ENCODE assay signal across 1 cellular context in genomic region chr11:6629892-6630631, GRCh38.
TF ChIP-seq lines count a peak whose summit lies in the region.

No MANE protein-coding gene starts in this region.

TF ChIP-seq in H1, 55 proteins besides CTCF, POLR2A, EP300 and RAD21:
- TF ChIP-seq NANOG (IDR thresholded peaks at IDR 0.05; ENCODE audit: insufficient read depth, low read depth, low read length, poor library complexity, severe bottlenecking): no peak
- TF ChIP-seq USF2 (IDR thresholded peaks at IDR 0.05; ENCODE audit: low read length): no peak
- no peak for TF ChIP-seq CEBPB (IDR thresholded peaks at IDR 0.05; ENCODE audit: low read depth, low read length)
- TF ChIP-seq TCF12 (IDR thresholded peaks at IDR 0.05; ENCODE audit: low read depth, low read length): no peak
- TF ChIP-seq EZH2 (IDR thresholded peaks at IDR 0.05; ENCODE audit: low read depth, low read length, severe bottlenecking): peak; percentile 62
- TF ChIP-seq ASH2L (IDR thresholded peaks at IDR 0.05; ENCODE audit: low read length): peak; percentile 26
- TF ChIP-seq POLR2AphosphoS5 (IDR thresholded peaks at IDR 0.05; ENCODE audit: low read depth, low read length): no peak
- TF ChIP-seq SIN3A (conservative IDR thresholded peaks at IDR 0.05 in 1 of 2, IDR thresholded peaks at IDR 0.05 in 1 of 2; ENCODE audit: low read depth in 1 of 2, low read length in 2 of 2): peak in 1 of 2 experiments; percentile 66; a peak in 2 of 4 replicates
- no peak for TF ChIP-seq BACH1 (IDR thresholded peaks at IDR 0.05; ENCODE audit: low read length)
- peak; percentile 4; the same call in 1 of the 2 replicates for TF ChIP-seq TEAD4 (IDR thresholded peaks at IDR 0.05; ENCODE audit: low read depth, low read length)
- peak; percentile 48 for TF ChIP-seq RNF2 (IDR thresholded peaks at IDR 0.05; ENCODE audit: borderline replicate concordance, low read depth, low read length, missing control alignments, poor library complexity, severe bottlenecking)
- TF ChIP-seq SIX5 (IDR thresholded peaks at IDR 0.05; ENCODE audit: low read depth, low read length): no peak
- TF ChIP-seq RXRA (IDR thresholded peaks at IDR 0.05; ENCODE audit: insufficient read depth, low read depth, low read length): no peak
- TF ChIP-seq KDM4A (IDR thresholded peaks at IDR 0.05; ENCODE audit: low read depth, low read length, severe bottlenecking): peak; percentile 98
- peak; percentile 25; the same call in 1 of the 2 replicates for TF ChIP-seq GTF2F1 (IDR thresholded peaks at IDR 0.05; ENCODE audit: borderline replicate concordance, low read depth, low read length)
- TF ChIP-seq TBP (IDR thresholded peaks at IDR 0.05; ENCODE audit: low read depth, low read length): no peak
- peak; percentile 41; the same call in 1 of the 2 replicates for TF ChIP-seq NRF1 (IDR thresholded peaks at IDR 0.05; ENCODE audit: low read depth, low read length)
- TF ChIP-seq SUZ12 (IDR thresholded peaks at IDR 0.05; ENCODE audit: low read length): peak; percentile 70
- TF ChIP-seq MAX (IDR thresholded peaks at IDR 0.05): peak; percentile 98
- TF ChIP-seq CREB1 (IDR thresholded peaks at IDR 0.05): no peak; the same call in none of the 2 replicates
- TF ChIP-seq PHF8 (conservative IDR thresholded peaks at IDR 0.05; ENCODE audit: low read depth, low read length): no peak
- TF ChIP-seq E2F6 (IDR thresholded peaks at IDR 0.05): peak; percentile 97
- no peak for TF ChIP-seq YY1 (IDR thresholded peaks at IDR 0.05; ENCODE audit: low read depth, low read length)
- peak in 1 of 2 experiments; percentile 68; a peak in 2 of 4 replicates for TF ChIP-seq HDAC2 (IDR thresholded peaks at IDR 0.05; ENCODE audit: borderline replicate concordance in 1 of 2, low read depth in 2 of 2, low read length in 2 of 2)
- TF ChIP-seq FOSL1 (IDR thresholded peaks at IDR 0.05; ENCODE audit: insufficient read depth, low read depth, low read length): no peak
- TF ChIP-seq TAF7 (optimal IDR thresholded peaks at IDR 0.05; ENCODE audit: borderline replicate concordance, low read depth, low read length): no peak
